8 cellular contexts compared by ENCODE assay signal in the genomic region with DNA sequence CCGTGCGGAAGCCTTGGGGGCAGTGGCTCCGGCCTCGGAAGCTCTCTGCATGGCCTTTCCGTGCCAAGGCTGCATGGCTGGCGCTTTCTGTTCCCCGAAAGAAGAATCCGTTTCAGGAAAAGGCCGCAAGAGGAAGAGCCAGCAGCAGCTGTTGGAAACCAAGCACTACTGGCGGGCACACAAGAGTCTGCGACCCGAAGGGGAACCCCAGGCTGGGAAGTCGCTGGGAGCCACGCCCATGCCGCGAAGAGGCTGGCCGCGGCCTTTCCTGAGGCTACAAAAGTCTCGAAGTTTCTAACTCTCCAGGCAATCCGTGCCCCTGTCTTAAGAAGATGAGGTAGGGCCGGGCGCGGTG. TPM values are rescaled to one million over a fixed set of nuclear protein-coding genes. Genes with fewer than 3 reads are reported as not detected.
DNase-seq lines count a peak whose midpoint lies in the region; ATAC-seq and TF ChIP-seq lines count a peak whose summit lies in the region.

A gene (minus strand): TSS at position 191 of the 355 bp plus-strand sequence. CDS start 116 bp downstream, at position 75.

- no peaks in the 10 kb centered on the region for H3K27me3 ChIP-seq in naive thymus-derived CD4-positive, alpha-beta T cell (ENCODE audit: control insufficient read depth in 2 of 2, insufficient read depth in 2 of 2, low read length in 2 of 2)

- H3K4me3 ChIP-seq in GM12865 (ENCODE audit: low read depth, low read length) = peak within 1 kb of the TSS; percentile 95
- H3K4me3 ChIP-seq in naive thymus-derived CD4-positive, alpha-beta T cell (ENCODE audit: low read length) = peak within 1 kb of the TSS; percentile 73

- ATAC-seq in HG02610 (IDR thresholded peaks at IDR 0.05; ENCODE audit: unreplicated experiment) (peak; percentile 76), esophagus mucosa (peak; percentile 75)
- ATAC-seq in naive thymus-derived CD4-positive, alpha-beta T cell = peak; percentile 92
- ATAC-seq in stimulated activated naive CD8-positive, alpha-beta T cell treated with anti-CD3 and anti-CD28 coated beads, Interleukin-15, Interleukin-2, amounts not matched to agents 100 U/mL and 50 U/mL, for 24 hours = peak; percentile 90

- peaks cover 3 to 5% of the 10 kb centered on the region in 2 donors for H3K4me1 ChIP-seq in naive thymus-derived CD4-positive, alpha-beta T cell (ENCODE audit: control insufficient read depth in 2 of 2, insufficient read depth in 2 of 2, low read length in 2 of 2)

- peak within 1 kb of the TSS; percentile 65 to 93 (median 79) for H3K27ac Mint-ChIP-seq in naive thymus-derived CD4-positive, alpha-beta T cell

- no peak for TF ChIP-seq CTCF in GM12865 (IDR thresholded peaks at IDR 0.05; ENCODE audit: insufficient read depth, low read depth, low read length, missing control alignments)

- H3K4me1 Mint-ChIP-seq in naive thymus-derived CD4-positive, alpha-beta T cell = peaks cover 17 to 38% (median 27%) of the 10 kb centered on the region in 7 donors

- H3K9me3 Mint-ChIP-seq in naive thymus-derived CD4-positive, alpha-beta T cell = no peaks in the 10 kb centered on the region

- H3K9me3 ChIP-seq in naive thymus-derived CD4-positive, alpha-beta T cell (ENCODE audit: control insufficient read depth in 2 of 3, low read length in 3 of 3) = no peaks in the 10 kb centered on the region

- no peaks in the 10 kb centered on the region for H3K27me3 Mint-ChIP-seq in naive thymus-derived CD4-positive, alpha-beta T cell

- POLR2A ChIA-PET in naive thymus-derived CD4-positive, alpha-beta T cell (lab: Charles Lee) = interaction anchor here (0.7 to 3.2 kb wide), 3 partner anchors 9 to 69 kb away, joined by 3 to 48 read pairs (median 12); a partner anchor contains a TSS

- intact Hi-C loops in naive thymus-derived CD4-positive, alpha-beta T cell (cut with micrococcal nuclease) = loop anchor here (1.0 to 5.0 kb wide), 6 partner anchors 9 to 1830 kb away; a partner anchor contains a TSS

- peaks cover 0 to 22% (median 4%) of the 10 kb centered on the region in 5 donors for H3K36me3 Mint-ChIP-seq in naive thymus-derived CD4-positive, alpha-beta T cell

- DNase-seq in GM12865 (ENCODE audit: low read depth) = peak; percentile 92
- DNase-seq in NCI-H510A treated with DMSO at 0.1 percent for 48 hours (lab: John Stamatoyannopoulos, UW) = peak; percentile 45
- peak; percentile 74 for DNase-seq in activated T-cell treated with anti-CD3 and anti-CD28 coated beads for 48 hours (ENCODE audit: low read depth)
- DNase-seq in naive thymus-derived CD4-positive, alpha-beta T cell = peak; percentile 37 to 77 (median 54)
- peak; percentile 86 for DNase-seq in stimulated activated naive CD8-positive, alpha-beta T cell treated with anti-CD3 and anti-CD28 coated beads, Interleukin-15, Interleukin-2, amounts not matched to agents 100 U/mL and 50 U/mL, for 24 hours
- no peak for DNase-seq in NCI-H446 (lab: John Stamatoyannopoulos, UW)

- peak within 1 kb of the TSS; percentile 79 for H3K27ac ChIP-seq in naive thymus-derived CD4-positive, alpha-beta T cell (ENCODE audit: low read depth, low read length)

- CTCF ChIA-PET in naive thymus-derived CD4-positive, alpha-beta T cell (lab: Charles Lee) = interaction anchor here (0.7 to 2.2 kb wide), 2 partner anchors 9 to 158 kb away, joined by 3 to 10 read pairs; a partner anchor contains a TSS

- H3K4me3 Mint-ChIP-seq in naive thymus-derived CD4-positive, alpha-beta T cell = peak within 1 kb of the TSS; percentile 87 to 96 (median 90)

- peaks cover 0 to 4% (median 0%) of the 10 kb centered on the region in 3 experiments for H3K36me3 ChIP-seq in naive thymus-derived CD4-positive, alpha-beta T cell (ENCODE audit: control insufficient read depth in 2 of 3, insufficient read depth in 3 of 3, low read length in 3 of 3)

RNA-seq across cellular contexts. Expression of the gene that starts here (rescaled TPM):
- 8.6 TPM for total RNA-seq in esophagus mucosa
- total RNA-seq in naive thymus-derived CD4-positive, alpha-beta T cell = 10 to 100 TPM in 1 of 5 experiments, 1 to 10 TPM in 4; 4.7 to 45.7 (median 6.5) TPM
- polyA plus RNA-seq in naive thymus-derived CD4-positive, alpha-beta T cell = 1 to 10 TPM; 2.2 to 2.9 TPM

Comparison
In these comparisons a context has a peak if more than half of its experiments do, and no peak if none do; other contexts are left out.
1. DNase-seq: peak in GM12865 (single experiment), NCI-H510A treated with DMSO at 0.1 percent for 48 hours (single experiment), activated T-cell treated with anti-CD3 and anti-CD28 coated beads for 48 hours (single experiment), naive thymus-derived CD4-positive, alpha-beta T cell (9 of 9) and stimulated activated naive CD8-positive, alpha-beta T cell treated with anti-CD3 and anti-CD28 coated beads, Interleukin-15, Interleukin-2, amounts not matched to agents 100 U/mL and 50 U/mL, for 24 hours (single experiment); none in NCI-H446 (0 of 2).
2. Peak in every context shown above with its lines, with median percentiles within 50 percentile points of each other: ATAC-seq.